In the genomic region with DNA sequence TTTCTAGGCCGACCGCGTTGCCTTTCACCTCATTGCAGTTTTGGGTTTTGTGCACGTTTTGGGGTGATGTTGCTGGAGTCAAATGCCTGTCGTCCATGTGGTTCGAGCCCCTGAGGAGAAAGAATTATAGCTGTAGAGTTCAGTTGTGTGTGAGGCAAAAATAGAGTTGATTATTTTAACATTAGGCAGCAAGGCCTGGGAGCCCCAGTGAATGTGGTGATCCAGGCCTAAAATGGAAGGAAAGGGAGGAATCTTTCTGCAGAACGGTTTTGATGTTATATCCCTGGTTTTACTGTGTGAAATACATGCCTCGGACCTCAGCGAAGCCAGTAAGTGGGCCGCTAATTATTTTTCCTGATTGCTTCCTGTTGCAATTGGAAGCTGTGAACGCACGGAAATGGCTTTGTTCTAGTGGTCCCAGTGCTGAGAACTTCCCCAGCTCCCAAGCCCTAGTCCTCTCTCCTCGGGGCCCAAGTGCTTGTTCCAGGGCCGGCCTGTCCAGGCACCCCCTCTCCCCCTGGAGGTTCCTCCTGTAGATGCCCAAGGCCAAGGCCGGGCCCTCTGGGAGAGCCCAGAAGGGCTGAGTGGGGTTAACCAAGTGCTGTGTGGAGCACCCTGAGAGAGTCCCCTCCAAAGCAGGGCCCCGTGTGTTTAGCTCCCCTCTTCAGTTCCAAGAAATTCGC, we compare ENCODE assay signal across 8 cellular contexts. TPM values are rescaled to one million over a fixed set of nuclear protein-coding genes. Genes with fewer than 3 reads are reported as not detected.
DNase-seq lines count a peak whose midpoint lies in the region; ATAC-seq and TF ChIP-seq lines count a peak whose summit lies in the region.

No MANE protein-coding gene starts in this region.

- H3K27me3 Mint-ChIP-seq in chondrocyte (ENCODE audit: low read depth), result no peaks in the 10 kb centered on the region

- H3K36me3 ChIP-seq in BE2C (peaks cover 5% of the 10 kb centered on the region; the same call in 1 of the 2 replicates), muscle layer of duodenum (ENCODE audit: control insufficient read depth in 1 of 2, insufficient read depth in 2 of 2, low read length in 2 of 2) (no peaks in the 10 kb centered on the region)

- DNase-seq in BE2C, result no peak
- no peak for DNase-seq in Jurkat, Clone E6-1 (ENCODE audit: low read depth, low spot score)
- no peak for DNase-seq in chondrocyte (ENCODE audit: low spot score)
- DNase-seq in NCI-H128 (lab: John Stamatoyannopoulos, UW; ENCODE audit: unreplicated experiment), result no peak
- no peak for DNase-seq in HK-2 (ENCODE audit: unreplicated experiment)

- peak overlapping the region; percentile 82 for H3K4me3 ChIP-seq in BE2C (ENCODE audit: low read depth, low read length)
- H3K4me3 ChIP-seq in Jurkat, Clone E6-1 (ENCODE audit: low read length), result peak overlapping the region; percentile 79
- peak overlapping the region; percentile 80 to 81 for H3K4me3 ChIP-seq in muscle layer of duodenum (ENCODE audit: low read depth in 1 of 2, low read length in 2 of 2)

- H3K9me3 ChIP-seq in BE2C, result no peaks in the 10 kb centered on the region
- H3K9me3 ChIP-seq in muscle layer of duodenum (ENCODE audit: control insufficient read depth in 1 of 2, low read length in 2 of 2), result no peaks in the 10 kb centered on the region

- H3K27ac ChIP-seq in muscle layer of duodenum (ENCODE audit: low read length), result peak overlapping the region; percentile 77

- H3K4me1 Mint-ChIP-seq in chondrocyte (ENCODE audit: low read depth), result peaks cover 44% of the 10 kb centered on the region

- H3K4me1 ChIP-seq in BE2C (peaks cover 12% of the 10 kb centered on the region), muscle layer of duodenum (ENCODE audit: control insufficient read depth in 1 of 2, insufficient read depth in 2 of 2, low read length in 2 of 2) (peaks cover 14 to 39% of the 10 kb centered on the region in 2 donors)

- TF ChIP-seq CTCF in BE2C (IDR thresholded peaks at IDR 0.05; ENCODE audit: low read depth, low read length), result no peak
- TF ChIP-seq CTCF in chondrocyte (IDR thresholded peaks at IDR 0.05), result no peak

- no peaks in the 10 kb centered on the region for H3K36me3 Mint-ChIP-seq in chondrocyte (ENCODE audit: low read depth)

- no peaks in the 10 kb centered on the region for H3K9me3 Mint-ChIP-seq in chondrocyte (ENCODE audit: low read depth)

- H3K27me3 ChIP-seq in BE2C (no peaks in the 10 kb centered on the region), muscle layer of duodenum (ENCODE audit: low read depth, low read length) (no peaks in the 10 kb centered on the region)

- ATAC-seq in HG02642 (IDR thresholded peaks at IDR 0.05; ENCODE audit: poor library complexity, unreplicated experiment) (no peak), HG03139 (IDR thresholded peaks at IDR 0.05; ENCODE audit: unreplicated experiment) (no peak)

- peak overlapping the region; percentile 89 for H3K27ac Mint-ChIP-seq in chondrocyte (ENCODE audit: unreplicated experiment)

- H3K4me3 Mint-ChIP-seq in chondrocyte (ENCODE audit: unreplicated experiment), result peak overlapping the region; percentile 89

RNA-seq across cellular contexts. Expression of gene LRP5, which starts 2.0 kb away (rescaled TPM):
- 25.5 TPM for polyA plus RNA-seq in BE2C (2012; ENCODE audit: insufficient read depth, insufficient read length, low read depth)
- polyA plus RNA-seq in Jurkat, Clone E6-1 (2012; ENCODE audit: insufficient read depth, insufficient read length), result 15.7 TPM
- 38.7 to 61.0 TPM (median 47.2 TPM) in 3 replicates for total RNA-seq in chondrocyte

RNA-seq across cellular contexts. Expression of gene C11orf24, which starts 42.6 kb away (rescaled TPM):
- polyA plus RNA-seq in BE2C (2012; ENCODE audit: insufficient read depth, insufficient read length, low read depth), result 59.5 TPM
- 18.0 TPM for polyA plus RNA-seq in Jurkat, Clone E6-1 (2012; ENCODE audit: insufficient read depth, insufficient read length)
- total RNA-seq in chondrocyte, result 104 to 110 TPM (median 107 TPM) in 3 replicates
